In genomic region chr5:62498961-62499360, GRCh38 we compare ENCODE assay signal across 28 cellular contexts.
"Had no signal": no experiment of that assay in that cellular context is flagged by ENCODE, and none has a peak within 500 bp of the region (broad histone marks: within the 10 kb centered on the region; RNA-seq: fewer than 3 reads in every experiment).

No MANE protein-coding gene starts in this region.

- H3K27me3 ChIP-seq: stomach, suprapubic skin, testis, thyroid gland, tibial artery, tibial nerve, transverse colon, upper lobe of left lung, upper lobe of right lung, uterus, vagina had no signal

- H3K9me3 Mint-ChIP-seq: stimulated activated effector memory CD8-positive, alpha-beta T cell treated with anti-CD3 and anti-CD28 coated beads, Interleukin-12 subunit alpha, Interleukin-12 subunit beta, amount 100 ng/mL, for 72 hours; stimulated activated memory B cell treated with anti-CD40 and anti-IgM and Interleukin-4, amounts not matched to agents 10 μg/mL and 1 μg/mL and 100 μg/mL, for 72 hours; stimulated activated naive B cell treated with anti-CD40 and anti-IgM and Interleukin-4, amounts not matched to agents 10 μg/mL and 1 μg/mL and 100 μg/mL, for 72 hours; stimulated activated naive CD8-positive, alpha-beta T cell treated with anti-CD3 and anti-CD28 coated beads, Interleukin-15, amount 100 ng/mL, for 72 hours; stimulated activated naive CD8-positive, alpha-beta T cell treated with anti-CD3 and anti-CD28 coated beads, Interleukin-15, Interleukin-2, amounts not matched to agents 100 ng/mL and 50 ng/mL, for 24 hours; type B pancreatic cell had no signal

- H3K4me1 ChIP-seq: stomach, suprapubic skin, testis, thyroid gland, tibial artery, tibial nerve, transverse colon, upper lobe of left lung, upper lobe of right lung, uterus, vagina had no signal

- H3K27ac Mint-ChIP-seq: stimulated activated effector memory CD8-positive, alpha-beta T cell treated with anti-CD3 and anti-CD28 coated beads, Interleukin-12 subunit alpha, Interleukin-12 subunit beta, amount 100 ng/mL, for 72 hours; stimulated activated memory B cell treated with anti-CD40 and anti-IgM and Interleukin-4, amounts not matched to agents 10 μg/mL and 1 μg/mL and 100 μg/mL, for 72 hours; stimulated activated naive B cell treated with anti-CD40 and anti-IgM and Interleukin-4, amounts not matched to agents 10 μg/mL and 1 μg/mL and 100 μg/mL, for 72 hours; stimulated activated naive CD8-positive, alpha-beta T cell treated with anti-CD3 and anti-CD28 coated beads, Interleukin-15, amount 100 ng/mL, for 72 hours; stimulated activated naive CD8-positive, alpha-beta T cell treated with anti-CD3 and anti-CD28 coated beads, Interleukin-15, Interleukin-2, amounts not matched to agents 100 ng/mL and 50 ng/mL, for 24 hours; type B pancreatic cell had no signal

- H3K27me3 Mint-ChIP-seq: stimulated activated memory B cell treated with anti-CD40 and anti-IgM and Interleukin-4, amounts not matched to agents 10 μg/mL and 1 μg/mL and 100 μg/mL, for 72 hours; stimulated activated naive B cell treated with anti-CD40 and anti-IgM and Interleukin-4, amounts not matched to agents 10 μg/mL and 1 μg/mL and 100 μg/mL, for 72 hours; stimulated activated naive CD8-positive, alpha-beta T cell treated with anti-CD3 and anti-CD28 coated beads, Interleukin-15, amount 100 ng/mL, for 72 hours; stimulated activated naive CD8-positive, alpha-beta T cell treated with anti-CD3 and anti-CD28 coated beads, Interleukin-15, Interleukin-2, amounts not matched to agents 100 ng/mL and 50 ng/mL, for 24 hours; type B pancreatic cell had no signal

- DNase-seq: stimulated activated CD4-positive, alpha-beta T cell treated with anti-CD3 and anti-CD28 coated beads, Interleukin-2, amount 100 ng/mL, for 48 hours; stimulated activated CD4-positive, alpha-beta T cell treated with anti-CD3 and anti-CD28 coated beads, Interleukin-4, amount 100 ng/mL, for 1 hour; stimulated activated CD4-positive, alpha-beta T cell treated with anti-CD3 and anti-CD28 coated beads, Interleukin-4, amount 100 ng/mL, for 24 hours; stimulated activated CD4-positive, alpha-beta T cell treated with anti-CD3 and anti-CD28 coated beads, Interleukin-4, amount 100 ng/mL, for 4 hours; stimulated activated CD8-positive, alpha-beta memory T cell treated with anti-CD3 and anti-CD28 coated beads, Interleukin-4, amount 100 ng/mL, for 48 hours; stimulated activated naive B cell treated with anti-CD40 and anti-IgM and Interleukin-4, amounts not matched to agents 10 μg/mL and 1 μg/mL and 100 μg/mL, for 72 hours; stimulated activated naive CD4-positive, alpha-beta T cell; stimulated activated naive CD4-positive, alpha-beta T cell treated with Interleukin-2 at 50 U/mL for 16 hours; stimulated activated naive CD8-positive, alpha-beta T cell treated with anti-CD3 and anti-CD28 coated beads, Interleukin-15, amount 100 ng/mL, for 72 hours; stimulated activated naive CD8-positive, alpha-beta T cell treated with anti-CD3 and anti-CD28 coated beads, Interleukin-15, Interleukin-2, amounts not matched to agents 100 U/mL and 50 U/mL, for 24 hours; stomach; substantia nigra; testis; thyroid gland; tibial artery; transverse colon; upper lobe of left lung; upper lobe of right lung; uterus had no signal

- H3K4me1 Mint-ChIP-seq: stimulated activated effector memory CD8-positive, alpha-beta T cell treated with anti-CD3 and anti-CD28 coated beads, Interleukin-12 subunit alpha, Interleukin-12 subunit beta, amount 100 ng/mL, for 72 hours; stimulated activated naive CD8-positive, alpha-beta T cell treated with anti-CD3 and anti-CD28 coated beads, Interleukin-15, amount 100 ng/mL, for 72 hours had no signal

- H3K27ac ChIP-seq: stomach, suprapubic skin, testis, thoracic aorta, thyroid gland, tibial artery, tibial nerve, transverse colon, upper lobe of left lung, upper lobe of right lung, uterus, vagina had no signal

- H3K4me3 Mint-ChIP-seq: stimulated activated effector memory CD8-positive, alpha-beta T cell treated with anti-CD3 and anti-CD28 coated beads, Interleukin-12 subunit alpha, Interleukin-12 subunit beta, amount 100 ng/mL, for 72 hours; stimulated activated memory B cell treated with anti-CD40 and anti-IgM and Interleukin-4, amounts not matched to agents 10 μg/mL and 1 μg/mL and 100 μg/mL, for 72 hours; stimulated activated naive B cell treated with anti-CD40 and anti-IgM and Interleukin-4, amounts not matched to agents 10 μg/mL and 1 μg/mL and 100 μg/mL, for 72 hours; stimulated activated naive CD8-positive, alpha-beta T cell treated with anti-CD3 and anti-CD28 coated beads, Interleukin-15, amount 100 ng/mL, for 72 hours; stimulated activated naive CD8-positive, alpha-beta T cell treated with anti-CD3 and anti-CD28 coated beads, Interleukin-15, Interleukin-2, amounts not matched to agents 100 ng/mL and 50 ng/mL, for 24 hours; type B pancreatic cell had no signal

- H3K4me3 ChIP-seq: stomach, suprapubic skin, testis, thoracic aorta, thyroid gland, tibial artery, tibial nerve, transverse colon, upper lobe of left lung, upper lobe of right lung, uterus, vagina had no signal

- H3K9me3 ChIP-seq: stomach, suprapubic skin, testis, thoracic aorta, thyroid gland, tibial artery, tibial nerve, transverse colon, upper lobe of left lung, upper lobe of right lung, uterus, vagina had no signal

- FAIRE-seq: urothelium cell line had no signal

- ATAC-seq: stimulated activated effector memory CD8-positive, alpha-beta T cell treated with anti-CD3 and anti-CD28 coated beads, Interleukin-12 subunit alpha, Interleukin-12 subunit beta, amount 100 ng/mL, for 72 hours; stimulated activated memory B cell treated with anti-CD40 and anti-IgM and Interleukin-4, amounts not matched to agents 10 μg/mL and 1 μg/mL and 100 μg/mL, for 72 hours; stimulated activated naive B cell treated with anti-CD40 and anti-IgM and Interleukin-4, amounts not matched to agents 10 μg/mL and 1 μg/mL and 100 μg/mL, for 72 hours; stimulated activated naive CD8-positive, alpha-beta T cell treated with anti-CD3 and anti-CD28 coated beads, Interleukin-15, amount 100 ng/mL, for 72 hours; stimulated activated naive CD8-positive, alpha-beta T cell treated with anti-CD3 and anti-CD28 coated beads, Interleukin-15, Interleukin-2, amounts not matched to agents 100 U/mL and 50 U/mL, for 24 hours; upper lobe of right lung had no signal
